ENCODE assay signal across 20 cellular contexts in genomic region chr9:137108608-137109249, GRCh38. TPM values are rescaled to one million over a fixed set of nuclear protein-coding genes. Genes with fewer than 3 reads are reported as not detected.
"Had no signal": no experiment of that assay in that cellular context is flagged by ENCODE, and none has a peak within 500 bp of the region (broad histone marks: within the 10 kb centered on the region; RNA-seq: fewer than 3 reads in every experiment).

No MANE protein-coding gene starts in this region.

- H3K4me3 ChIP-seq: adrenal gland, gastrocnemius medialis, left lung, skin epidermis, stomach, vagina had no signal

- H3K27ac ChIP-seq: adrenal gland, gastrocnemius medialis, left lung, skin epidermis, stomach, vagina had no signal

- DNase-seq: activated CD4-positive, alpha-beta T cell treated with anti-CD3 and anti-CD28 coated beads, Interleukin-2, amount 10 ng/mL, durations not matched to agents 24 days and 14 days; activated CD8-positive, alpha-beta T cell treated with anti-CD3 and anti-CD28 coated beads, Interleukin-2, amount 10 ng/mL, durations not matched to agents 7 days and 5 days; activated effector memory CD4-positive, alpha-beta T cell treated with anti-CD3 and anti-CD28 coated beads, Interleukin-2, amount 50 U/mL, for 16 hours; activated naive CD4-positive, alpha-beta T cell treated with anti-CD3 and anti-CD28 coated beads, Interleukin-2, amount 50 U/mL, for 16 hours; adrenal gland; effector CD8-positive, alpha-beta T cell; gastrocnemius medialis; head of caudate nucleus; kidney; mammary epithelial cell; midbrain; stimulated activated CD4-positive, alpha-beta T cell treated with anti-CD3 and anti-CD28 coated beads, Interleukin-4, amount 100 ng/mL, for 1 hour; stomach; T-helper 2 cell; trophoblast cell had no signal

- ATAC-seq: activated CD8-positive, alpha-beta T cell treated with anti-CD3 and anti-CD28 coated beads, Interleukin-2, amount 10 ng/mL, durations not matched to agents 7 days and 5 days; activated T-cell treated with anti-CD3 and anti-CD28 coated beads, Interleukin-2, amount 50 U/mL, for 4 hours; esophagus mucosa; gastrocnemius medialis; left lung had no signal

- H3K27me3 ChIP-seq: adrenal gland, gastrocnemius medialis, left lung, stomach, vagina had no signal

- H3K9me3 ChIP-seq: adrenal gland, gastrocnemius medialis, left lung, stomach, vagina had no signal

RNA-seq across cellular contexts. Expression of gene GRIN1, which starts 30.2 kb away (rescaled TPM):
- total RNA-seq: activated CD4-positive, alpha-beta T cell treated with anti-CD3 and anti-CD28 coated beads, Interleukin-2, amount 10 ng/mL, durations not matched to agents 24 days and 14 days; activated CD8-positive, alpha-beta T cell treated with anti-CD3 and anti-CD28 coated beads, Interleukin-2, amount 10 ng/mL, durations not matched to agents 7 days and 5 days; gastrocnemius medialis had no signal
